Comparison of ENCODE assay signal across 1 cellular context in the genomic region with DNA sequence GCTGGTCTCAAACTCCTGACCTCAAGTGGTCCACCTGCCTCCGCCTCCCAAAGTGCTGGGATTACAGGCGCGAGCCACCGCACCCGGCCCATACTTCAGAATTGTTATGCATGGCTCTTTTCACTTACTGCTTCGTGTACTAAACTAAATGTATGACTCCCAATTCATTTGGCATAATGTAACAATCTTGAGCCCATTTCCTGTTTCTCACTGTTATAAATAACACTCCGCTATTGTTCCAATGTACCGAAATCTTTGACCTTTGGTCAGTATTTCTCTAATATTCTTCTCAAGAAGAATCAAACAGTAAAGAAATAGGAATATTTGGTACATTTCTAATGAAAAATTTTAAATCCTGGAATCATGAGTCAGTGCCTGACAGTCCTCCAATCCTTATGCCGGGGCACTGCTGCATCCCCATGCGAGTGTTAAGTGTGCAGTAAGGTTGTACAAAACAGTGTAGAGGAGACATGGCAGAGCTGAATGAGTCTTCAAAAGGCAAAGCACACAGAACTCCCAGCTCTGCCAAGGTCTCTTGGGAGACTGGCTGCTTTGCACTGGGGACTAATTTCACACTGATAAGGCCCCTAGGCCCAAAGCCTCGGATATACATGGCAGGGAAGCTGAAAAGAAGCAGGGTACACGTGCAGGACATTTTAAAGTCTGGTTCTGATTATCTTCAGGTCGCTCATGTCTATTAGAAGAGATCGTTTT.
TF ChIP-seq lines count a peak whose summit lies in the region.

No MANE protein-coding gene starts in this region.

TF ChIP-seq in endothelial cell of umbilical vein, 7 proteins besides CTCF, POLR2A, EP300 and RAD21 (continued from another document):
- TF ChIP-seq, protein P1, sequence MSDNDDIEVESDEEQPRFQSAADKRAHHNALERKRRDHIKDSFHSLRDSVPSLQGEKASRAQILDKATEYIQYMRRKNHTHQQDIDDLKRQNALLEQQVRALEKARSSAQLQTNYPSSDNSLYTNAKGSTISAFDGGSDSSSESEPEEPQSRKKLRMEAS (IDR thresholded peaks at IDR 0.05; ENCODE audit: insufficient read depth, insufficient read length) = no peak
- TF ChIP-seq MYC (IDR thresholded peaks at IDR 0.05; ENCODE audit: low read depth, low read length) (no peak), POLR2AphosphoS5 (IDR thresholded peaks at IDR 0.05; ENCODE audit: insufficient read depth, low read depth, low read length) (no peak)
